16 cellular contexts compared by ENCODE assay signal in genomic region chr11:377174-377865, GRCh38. TPM values are rescaled to one million over a fixed set of nuclear protein-coding genes. Genes with fewer than 3 reads are reported as not detected.
"Had no signal": no experiment of that assay in that cellular context is flagged by ENCODE, and none has a peak within 500 bp of the region (broad histone marks: within the 10 kb centered on the region; RNA-seq: fewer than 3 reads in every experiment).

No MANE protein-coding gene starts in this region.

- DNase-seq: colonic mucosa; dermis blood vessel endothelial cell; erythroblast; foreskin keratinocyte; kidney; left cardiac atrium; left ventricle myocardium inferior; mesenchymal stem cell; midbrain; small intestine; stimulated activated CD4-positive, alpha-beta T cell treated with anti-CD3 and anti-CD28 coated beads, Interleukin-12 subunit alpha, Interleukin-12 subunit beta, amount 100 ng/mL, for 4 hours; stimulated activated naive CD4-positive, alpha-beta T cell treated with Interleukin-2 at 50 U/mL for 16 hours; trophoblast cell had no signal

- H3K4me1 ChIP-seq: colonic mucosa, foreskin keratinocyte, left ventricle myocardium inferior had no signal

- H3K9me3 Mint-ChIP-seq: natural killer cell treated with Interleukin-12 subunit alpha and Interleukin-12 subunit beta and Interleukin-15 and Interleukin-18, amount 100 ng/mL, for 72 hours had no signal

- H3K9me3 ChIP-seq: colonic mucosa, left ventricle myocardium inferior had no signal

- H3K36me3 ChIP-seq: colonic mucosa, left ventricle myocardium inferior had no signal

- H3K36me3 Mint-ChIP-seq: natural killer cell treated with Interleukin-12 subunit alpha and Interleukin-12 subunit beta and Interleukin-15 and Interleukin-18, amount 100 ng/mL, for 72 hours had no signal

- H3K27me3 ChIP-seq: colonic mucosa, foreskin keratinocyte, hepatocyte had no signal

- H2AFZ ChIP-seq: hepatocyte had no signal

- H3K4me3 ChIP-seq: colonic mucosa, hepatocyte, left ventricle myocardium inferior, lung had no signal

- H3K79me2 ChIP-seq: hepatocyte had no signal

- H3K27ac ChIP-seq: colonic mucosa, foreskin keratinocyte, hepatocyte, left ventricle myocardium inferior had no signal

- H3K4me3 Mint-ChIP-seq: natural killer cell treated with Interleukin-12 subunit alpha and Interleukin-12 subunit beta and Interleukin-15 and Interleukin-18, amount 100 ng/mL, for 72 hours had no signal

- FAIRE-seq: kidney, small intestine had no signal

- H3K27ac Mint-ChIP-seq: natural killer cell treated with Interleukin-12 subunit alpha and Interleukin-12 subunit beta and Interleukin-15 and Interleukin-18, amount 100 ng/mL, for 72 hours had no signal

- H3K4me2 ChIP-seq: hepatocyte had no signal

- ATAC-seq: foreskin keratinocyte; left cardiac atrium; natural killer cell treated with Interleukin-12 subunit alpha and Interleukin-12 subunit beta and Interleukin-15 and Interleukin-18, amount 100 ng/mL, for 72 hours had no signal

RNA-seq across cellular contexts. Expression of gene PKP3, which starts 16.7 kb away (rescaled TPM):
- total RNA-seq: natural killer cell treated with Interleukin-12 subunit alpha and Interleukin-12 subunit beta and Interleukin-15 and Interleukin-18, amount 100 ng/mL, for 72 hours had no signal
